ENCODE assay signal across 16 cellular contexts in genomic region chr1:159753386-159753785, GRCh38. TPM values are rescaled to one million over a fixed set of nuclear protein-coding genes. Genes with fewer than 3 reads are reported as not detected.
"Had no signal": no experiment of that assay in that cellular context is flagged by ENCODE, and none has a peak within 500 bp of the region (broad histone marks: within the 10 kb centered on the region; RNA-seq: fewer than 3 reads in every experiment).

No MANE protein-coding gene starts in this region.

- H3K36me3 ChIP-seq: sigmoid colon, suprapubic skin had no signal

- ATAC-seq: natural killer cell; stimulated activated naive CD8-positive, alpha-beta T cell treated with anti-CD3 and anti-CD28 coated beads, Interleukin-15, Interleukin-2, amounts not matched to agents 100 U/mL and 50 U/mL, for 24 hours; T-helper 17 cell had no signal

- H3K4me1 ChIP-seq: sigmoid colon had no signal

- H3K4me3 ChIP-seq: sigmoid colon, suprapubic skin had no signal

- H3K4me3 Mint-ChIP-seq: activated B cell treated with CpG ODN at 0.5 μM for 24 hours; activated CD4-positive, alpha-beta T cell treated with anti-CD3 and anti-CD28 coated beads, Interleukin-2, amount 10 ng/mL, durations not matched to agents 24 days and 14 days; activated naive CD4-positive, alpha-beta T cell treated with anti-CD3 and anti-CD28 coated beads, Interleukin-2, amount 50 U/mL, for 24 hours; brain; endodermal cell; natural killer cell; T-helper 17 cell had no signal

- H3K9me3 Mint-ChIP-seq: activated B cell treated with CpG ODN at 0.5 μM for 24 hours; activated CD4-positive, alpha-beta T cell treated with anti-CD3 and anti-CD28 coated beads, Interleukin-2, amount 10 ng/mL, durations not matched to agents 24 days and 14 days; activated naive CD4-positive, alpha-beta T cell treated with anti-CD3 and anti-CD28 coated beads, Interleukin-2, amount 50 U/mL, for 24 hours; brain; natural killer cell had no signal

- H3K27me3 ChIP-seq: sigmoid colon had no signal

- H3K27ac Mint-ChIP-seq: activated B cell treated with CpG ODN at 0.5 μM for 24 hours; activated CD4-positive, alpha-beta T cell treated with anti-CD3 and anti-CD28 coated beads, Interleukin-2, amount 10 ng/mL, durations not matched to agents 24 days and 14 days; activated naive CD4-positive, alpha-beta T cell treated with anti-CD3 and anti-CD28 coated beads, Interleukin-2, amount 50 U/mL, for 24 hours; brain; endodermal cell; natural killer cell; progenitor cell of endocrine pancreas; T-helper 17 cell had no signal

- DNase-seq: activated B cell treated with CpG ODN at 0.5 μM for 24 hours; activated CD4-positive, alpha-beta T cell treated with anti-CD3 and anti-CD28 coated beads, Interleukin-2, amount 10 ng/mL, durations not matched to agents 24 days and 14 days; endodermal cell; midbrain; natural killer cell; nucleus accumbens; sigmoid colon; stimulated activated CD4-positive, alpha-beta T cell treated with anti-CD3 and anti-CD28 coated beads, Interleukin-2, amount 100 ng/mL, for 48 hours; stimulated activated naive CD8-positive, alpha-beta T cell treated with anti-CD3 and anti-CD28 coated beads, Interleukin-15, Interleukin-2, amounts not matched to agents 100 U/mL and 50 U/mL, for 24 hours; T-helper 17 cell had no signal

- H3K4me1 Mint-ChIP-seq: activated B cell treated with CpG ODN at 0.5 μM for 24 hours; activated CD4-positive, alpha-beta T cell treated with anti-CD3 and anti-CD28 coated beads, Interleukin-2, amount 10 ng/mL, durations not matched to agents 24 days and 14 days; activated naive CD4-positive, alpha-beta T cell treated with anti-CD3 and anti-CD28 coated beads, Interleukin-2, amount 50 U/mL, for 24 hours; brain; endodermal cell; natural killer cell; T-helper 17 cell had no signal

- H3K36me3 Mint-ChIP-seq: activated naive CD4-positive, alpha-beta T cell treated with anti-CD3 and anti-CD28 coated beads, Interleukin-2, amount 50 U/mL, for 24 hours; brain; natural killer cell had no signal

- H3K9me3 ChIP-seq: sigmoid colon, suprapubic skin had no signal

- H3K27me3 Mint-ChIP-seq: progenitor cell of endocrine pancreas had no signal

RNA-seq across cellular contexts. Expression of gene CRP, which starts 39.0 kb away (rescaled TPM):
- total RNA-seq: activated B cell treated with CpG ODN at 0.5 μM for 24 hours; activated CD4-positive, alpha-beta T cell treated with anti-CD3 and anti-CD28 coated beads, Interleukin-2, amount 10 ng/mL, durations not matched to agents 24 days and 14 days; dermis microvascular lymphatic vessel endothelial cell; natural killer cell; progenitor cell of endocrine pancreas; sigmoid colon; T-helper 17 cell had no signal
- polyA plus RNA-seq: esophagus had no signal

RNA-seq across cellular contexts. Expression of gene FCRL6, which starts 48.8 kb away (rescaled TPM):
- total RNA-seq: activated B cell treated with CpG ODN at 0.5 μM for 24 hours; activated CD4-positive, alpha-beta T cell treated with anti-CD3 and anti-CD28 coated beads, Interleukin-2, amount 10 ng/mL, durations not matched to agents 24 days and 14 days; dermis microvascular lymphatic vessel endothelial cell; endodermal cell; progenitor cell of endocrine pancreas; sigmoid colon had no signal
